ENCODE assay signal across 27 cellular contexts in the genomic region with DNA sequence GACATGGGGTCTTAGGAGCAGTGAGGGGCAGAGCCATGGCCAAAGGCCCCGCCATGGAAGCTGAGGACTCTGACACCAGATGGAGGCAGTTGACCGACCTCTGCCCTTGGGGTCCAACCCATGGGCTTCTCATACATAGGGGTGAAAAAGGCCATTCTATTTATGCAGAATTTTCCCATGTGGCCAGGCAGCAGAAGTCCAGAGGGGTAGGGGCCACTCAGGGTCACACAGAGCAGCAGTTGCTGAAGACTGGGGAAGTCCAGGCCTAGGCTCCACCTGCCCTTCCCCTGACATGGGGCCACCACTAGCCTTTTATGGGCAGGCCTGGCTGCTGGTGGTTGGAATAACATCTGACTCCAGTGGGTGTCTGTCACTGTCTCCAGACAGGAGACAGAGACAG. TPM values are rescaled to one million over a fixed set of nuclear protein-coding genes. Genes with fewer than 3 reads are reported as not detected.
DNase-seq lines count a peak whose midpoint lies in the region; ATAC-seq and TF ChIP-seq lines count a peak whose summit lies in the region.
"Had no signal": no experiment of that assay in that cellular context is flagged by ENCODE, and none has a peak within 500 bp of the region (broad histone marks: within the 10 kb centered on the region; RNA-seq: fewer than 3 reads in every experiment).

No MANE protein-coding gene starts in this region.

- no peaks in the 10 kb centered on the region for H3K36me3 ChIP-seq in neural progenitor cell
- H3K36me3 ChIP-seq: BE2C, pancreas, SJCRH30, tibial artery had no signal

- H3K4me2 ChIP-seq in neural progenitor cell, result no peak overlapping the region

- H3K4me1 ChIP-seq in neural progenitor cell, result no peaks in the 10 kb centered on the region
- H3K4me1 ChIP-seq: BE2C, pancreas, SJCRH30, tibial artery had no signal

- intact Hi-C loops in cardiac septum (cut with DNase I), result no loop called here
- intact Hi-C loops in left cardiac atrium (cut with DNase I), result no loop called here

- peaks cover 5% of the 10 kb centered on the region for H3K4me1 Mint-ChIP-seq in neural progenitor cell
- H3K4me1 Mint-ChIP-seq: activated naive CD4-positive, alpha-beta T cell treated with anti-CD3 and anti-CD28 coated beads, Interleukin-2, amount 50 U/mL, for 24 hours; CD8-positive, alpha-beta memory T cell had no signal

- H3K27ac Mint-ChIP-seq in neural progenitor cell, result no peak overlapping the region
- H3K27ac Mint-ChIP-seq: activated naive CD4-positive, alpha-beta T cell treated with anti-CD3 and anti-CD28 coated beads, Interleukin-2, amount 50 U/mL, for 24 hours; activated T-helper 1 cell treated with anti-CD3 and anti-CD28 coated beads, Interleukin-12 subunit alpha, Interleukin-12 subunit beta, Interleukin-2, Interleukin-4 antibody, amounts not matched to agents 30 ng/mL and 10 ng/mL and 1 ng/mL, durations not matched to agents 14 hours and 24 hours and 36 hours; nephron had no signal

- H3F3A ChIP-seq in neural progenitor cell (ENCODE audit: low read depth), result no peaks in the 10 kb centered on the region

- no peaks in the 10 kb centered on the region for H3K79me2 ChIP-seq in neural progenitor cell (ENCODE audit: low read depth)

- ATAC-seq in left cardiac atrium (no peak), GM21619 (IDR thresholded peaks at IDR 0.05; ENCODE audit: unreplicated experiment) (no peak), GM21576 (IDR thresholded peaks at IDR 0.05; ENCODE audit: unreplicated experiment) (no peak)
- ATAC-seq: HCT116, mucosa of descending colon, pancreas had no signal

- no peaks in the 10 kb centered on the region for H3K27me3 ChIP-seq in neural progenitor cell
- H3K27me3 ChIP-seq: BE2C, pancreas, SJCRH30 had no signal

- no peak for TF ChIP-seq CTCF in coronary artery (IDR thresholded peaks at IDR 0.05)
- TF ChIP-seq CTCF in neural progenitor cell (IDR thresholded peaks at IDR 0.05), result no peak

- H3K27ac ChIP-seq in coronary artery, result no peak overlapping the region
- H3K27ac ChIP-seq in neural progenitor cell, result no peak overlapping the region
- H3K27ac ChIP-seq: pancreas, SJCRH30, tibial artery had no signal

- H3K9me3 ChIP-seq in neural progenitor cell (ENCODE audit: low read depth), result no peaks in the 10 kb centered on the region
- H3K9me3 ChIP-seq: BE2C, mucosa of descending colon, pancreas, SJCRH30, tibial artery had no signal

- H3K36me3 Mint-ChIP-seq in neural progenitor cell, result no peaks in the 10 kb centered on the region
- H3K36me3 Mint-ChIP-seq: activated naive CD4-positive, alpha-beta T cell treated with anti-CD3 and anti-CD28 coated beads, Interleukin-2, amount 50 U/mL, for 24 hours; CD8-positive, alpha-beta memory T cell had no signal

- H3K4me3 Mint-ChIP-seq in neural progenitor cell, result peak overlapping the region; percentile 20
- H3K4me3 Mint-ChIP-seq: activated naive CD4-positive, alpha-beta T cell treated with anti-CD3 and anti-CD28 coated beads, Interleukin-2, amount 50 U/mL, for 24 hours; activated T-helper 1 cell treated with anti-CD3 and anti-CD28 coated beads, Interleukin-12 subunit alpha, Interleukin-12 subunit beta, Interleukin-2, Interleukin-4 antibody, amounts not matched to agents 30 ng/mL and 10 ng/mL and 1 ng/mL, durations not matched to agents 14 hours and 24 hours and 36 hours; CD8-positive, alpha-beta memory T cell; nephron had no signal

- H4K20me1 ChIP-seq in neural progenitor cell (ENCODE audit: low read depth), result no peaks in the 10 kb centered on the region

- no peak overlapping the region for H3K9ac ChIP-seq in neural progenitor cell

- H3K9me3 Mint-ChIP-seq in neural progenitor cell, result no peaks in the 10 kb centered on the region
- H3K9me3 Mint-ChIP-seq: activated naive CD4-positive, alpha-beta T cell treated with anti-CD3 and anti-CD28 coated beads, Interleukin-2, amount 50 U/mL, for 24 hours; activated T-helper 1 cell treated with anti-CD3 and anti-CD28 coated beads, Interleukin-12 subunit alpha, Interleukin-12 subunit beta, Interleukin-2, Interleukin-4 antibody, amounts not matched to agents 30 ng/mL and 10 ng/mL and 1 ng/mL, durations not matched to agents 14 hours and 24 hours and 36 hours; CD8-positive, alpha-beta memory T cell; nephron had no signal

- DNase-seq in cardiac septum (ENCODE audit: low spot score) (peak; percentile 71), left cardiac atrium (no peak), coronary artery (ENCODE audit: low spot score) (peak; percentile 58), neural progenitor cell (ENCODE audit: low spot score) (no peak), GM19238 (ENCODE audit: insufficient read length, low spot score) (no peak)
- DNase-seq: ACHN; amniotic stem cell; BE2C; CD8-positive, alpha-beta memory T cell; foreskin melanocyte; IMR-90; mammary epithelial cell; mucosa of descending colon; NCI-H446 treated with DMSO at 0.1 percent for 48 hours; NCI-H82; SJCRH30; stimulated activated CD4-positive, alpha-beta T cell treated with anti-CD3 and anti-CD28 coated beads, Interleukin-4, amount 100 ng/mL, for 24 hours; SW 1271 had no signal

- peaks cover 5% of the 10 kb centered on the region for H3K27me3 Mint-ChIP-seq in neural progenitor cell (ENCODE audit: insufficient read depth, low read depth)
- H3K27me3 Mint-ChIP-seq: activated naive CD4-positive, alpha-beta T cell treated with anti-CD3 and anti-CD28 coated beads, Interleukin-2, amount 50 U/mL, for 24 hours had no signal

- H3K4me3 ChIP-seq in coronary artery, result no peak overlapping the region
- no peak overlapping the region for H3K4me3 ChIP-seq in neural progenitor cell
- H3K4me3 ChIP-seq: mucosa of descending colon, pancreas, SJCRH30, tibial artery had no signal

- H2AFZ ChIP-seq in neural progenitor cell (replicated peaks), result no peak overlapping the region

RNA-seq across cellular contexts. Expression of gene PRSS50, which starts 6.4 kb away (rescaled TPM):
- 0.78 TPM for total RNA-seq in cardiac septum
- not detected for total RNA-seq in left cardiac atrium
- 0.28 and 1.9 TPM in 2 replicates for total RNA-seq in neural progenitor cell (ENCODE audit: low replicate concordance)
- total RNA-seq: activated T-helper 1 cell treated with anti-CD3 and anti-CD28 coated beads, Interleukin-12 subunit alpha, Interleukin-12 subunit beta, Interleukin-2, Interleukin-4 antibody, amounts not matched to agents 30 ng/mL and 10 ng/mL and 1 ng/mL, durations not matched to agents 14 hours and 24 hours and 36 hours; CD8-positive, alpha-beta memory T cell; chondrocyte; IMR-90; SJCRH30 had no signal

RNA-seq across cellular contexts. Expression of gene TMIE, which starts 10.1 kb away (rescaled TPM):
- total RNA-seq in cardiac septum (0.51 TPM), left cardiac atrium (under 1 TPM; 0.44 to 0.91 TPM), neural progenitor cell (ENCODE audit: low replicate concordance) (not detected in 2 replicates)
- total RNA-seq: activated T-helper 1 cell treated with anti-CD3 and anti-CD28 coated beads, Interleukin-12 subunit alpha, Interleukin-12 subunit beta, Interleukin-2, Interleukin-4 antibody, amounts not matched to agents 30 ng/mL and 10 ng/mL and 1 ng/mL, durations not matched to agents 14 hours and 24 hours and 36 hours; IMR-90 had no signal

RNA-seq across cellular contexts. Expression of gene ALS2CL, which starts 17.8 kb away (rescaled TPM):
- total RNA-seq in cardiac septum (32.5 TPM), left cardiac atrium (10 to 100 TPM; 17.3 to 23.8 TPM), neural progenitor cell (ENCODE audit: low replicate concordance) (0.71 and 1.3 TPM in 2 replicates)

Comparison
In these comparisons a context has a peak if more than half of its experiments do, and no peak if none do; other contexts are left out.
1. DNase-seq: peak in cardiac septum (single experiment) and coronary artery (single experiment); none in left cardiac atrium (single experiment), neural progenitor cell (single experiment) and GM19238 (single experiment).